19 cellular contexts compared by ENCODE assay signal in genomic region chr1:219459321-219460105, GRCh38.
A peak's percentile ranks its signal among the peaks of the same experiment; 100 is the strongest.
DNase-seq lines count a peak whose midpoint lies in the region; ATAC-seq and TF ChIP-seq lines count a peak whose summit lies in the region.
"Had no signal": no experiment of that assay in that cellular context is flagged by ENCODE, and none has a peak within 500 bp of the region (broad histone marks: within the 10 kb centered on the region; RNA-seq: fewer than 3 reads in every experiment).

No MANE protein-coding gene starts in this region.

- no peak overlapping the region for H3K27ac Mint-ChIP-seq in natural killer cell treated with Interleukin-12 subunit alpha and Interleukin-12 subunit beta and Interleukin-15 and Interleukin-18, amount 100 ng/mL, for 72 hours

- H3K36me3 Mint-ChIP-seq in natural killer cell treated with Interleukin-12 subunit alpha and Interleukin-12 subunit beta and Interleukin-15 and Interleukin-18, amount 100 ng/mL, for 72 hours: no peaks in the 10 kb centered on the region
- H3K36me3 Mint-ChIP-seq: naive B cell had no signal

- WGBS in heart right ventricle, 2 donors: 56 to 57% methylated on average over 5 of the region's 5 CpGs
- WGBS in right cardiac atrium: 53% methylated on average over 5 of the region's 5 CpGs
- WGBS in esophagus, 2 donors: 68 to 79% methylated on average over 5 of the region's 5 CpGs

- ATAC-seq in heart right ventricle (peak in 5 of 8 donors; percentile 16 to 33 (median 25)), right cardiac atrium (no peak), GM19328 (IDR thresholded peaks at IDR 0.05; ENCODE audit: unreplicated experiment) (no peak)
- no peak for ATAC-seq in natural killer cell treated with Interleukin-12 subunit alpha and Interleukin-12 subunit beta and Interleukin-15 and Interleukin-18, amount 100 ng/mL, for 72 hours

- H3K27me3 Mint-ChIP-seq in natural killer cell treated with Interleukin-12 subunit alpha and Interleukin-12 subunit beta and Interleukin-15 and Interleukin-18, amount 100 ng/mL, for 72 hours: no peaks in the 10 kb centered on the region
- H3K27me3 Mint-ChIP-seq: naive B cell had no signal

- intact Hi-C loops in heart right ventricle (cut with DNase I): no loop called here
- intact Hi-C loops in right cardiac atrium (cut with DNase I): no loop called here

- H3K27me3 ChIP-seq in heart right ventricle (no peaks in the 10 kb centered on the region), right cardiac atrium (ENCODE audit: control insufficient read depth, insufficient read depth) (no peaks in the 10 kb centered on the region), esophagus (ENCODE audit: control insufficient read depth in 1 of 2, insufficient read depth in 2 of 2, low read length in 2 of 2) (no peaks in the 10 kb centered on the region), neutrophil (no peaks in the 10 kb centered on the region)
- H3K27me3 ChIP-seq: ascending aorta, esophagus squamous epithelium, Peyer's patch, tibial nerve had no signal

- H3K36me3 ChIP-seq in heart right ventricle (no peaks in the 10 kb centered on the region), esophagus (ENCODE audit: control insufficient read depth in 2 of 2, insufficient read depth in 2 of 2, low read length in 1 of 2) (no peaks in the 10 kb centered on the region), neutrophil (no peaks in the 10 kb centered on the region)
- H3K36me3 ChIP-seq: ascending aorta, esophagus squamous epithelium, Peyer's patch, tibial nerve had no signal

- TF ChIP-seq CTCF in heart right ventricle (IDR thresholded peaks at IDR 0.05) (no peak), neutrophil (IDR thresholded peaks at IDR 0.05) (no peak)

- H3K4me1 ChIP-seq in heart right ventricle (peaks cover 0 to 51% (median 0%) of the 10 kb centered on the region in 9 donors), right cardiac atrium (ENCODE audit: control insufficient read depth, insufficient read depth, low read length) (no peaks in the 10 kb centered on the region), esophagus (ENCODE audit: control insufficient read depth in 2 of 2, insufficient read depth in 2 of 2, low read length in 1 of 2) (peaks cover 0 to 2% of the 10 kb centered on the region in 2 donors), neutrophil (ENCODE audit: control insufficient read depth in 1 of 2, insufficient read depth in 1 of 2, low read depth in 1 of 2, low read length in 1 of 2) (peaks cover 19 to 24% of the 10 kb centered on the region in 2 experiments)
- H3K4me1 ChIP-seq: ascending aorta, Peyer's patch, tibial nerve had no signal

- no peaks in the 10 kb centered on the region for H3K4me1 Mint-ChIP-seq in natural killer cell treated with Interleukin-12 subunit alpha and Interleukin-12 subunit beta and Interleukin-15 and Interleukin-18, amount 100 ng/mL, for 72 hours (ENCODE audit: low read depth in 2 of 2)

- no peak for DNase-seq in heart right ventricle
- no peak for DNase-seq in right cardiac atrium
- no peak for DNase-seq in natural killer cell treated with Interleukin-12 subunit alpha and Interleukin-12 subunit beta and Interleukin-15 and Interleukin-18, amount 100 ng/mL, for 72 hours (ENCODE audit: low spot score)
- no peak for DNase-seq in NCI-H2196 (lab: John Stamatoyannopoulos, UW; ENCODE audit: unreplicated experiment)
- DNase-seq in DMS53 (lab: John Stamatoyannopoulos, UW): no peak
- DNase-seq: activated CD4-positive, CD25-positive, alpha-beta regulatory T cell treated with anti-CD3 and anti-CD28 coated beads, Interleukin-2, amount 50 U/mL, for 72 hours; activated gamma-delta T cell; Calu3; esophagus squamous epithelium; left cardiac atrium; naive B cell; NCI-H1694 treated with DMSO at 0.1 percent for 48 hours; NCI-H526 treated with DMSO at 0.1 percent for 48 hours; Peyer's patch had no signal

- no peak overlapping the region for H3K4me3 Mint-ChIP-seq in natural killer cell treated with Interleukin-12 subunit alpha and Interleukin-12 subunit beta and Interleukin-15 and Interleukin-18, amount 100 ng/mL, for 72 hours

- H3K4me3 ChIP-seq in heart right ventricle: no peak overlapping the region
- no peak overlapping the region for H3K4me3 ChIP-seq in right cardiac atrium (ENCODE audit: low read length)
- H3K4me3 ChIP-seq in esophagus (ENCODE audit: low read depth in 1 of 2, low read length in 2 of 2): no peak overlapping the region
- H3K4me3 ChIP-seq in neutrophil (ENCODE audit: low read depth in 1 of 2, low read length in 1 of 2): no peak overlapping the region
- H3K4me3 ChIP-seq: ascending aorta, esophagus squamous epithelium, Peyer's patch, tibial nerve had no signal

- peak overlapping the region in 1 of 10 donors; percentile 89 for H3K27ac ChIP-seq in heart right ventricle
- no peak overlapping the region for H3K27ac ChIP-seq in right cardiac atrium (ENCODE audit: low read length)
- peak overlapping the region; percentile 18 to 26 for H3K27ac ChIP-seq in esophagus (ENCODE audit: low read depth in 2 of 2, low read length in 1 of 2)
- H3K27ac ChIP-seq in neutrophil: peak overlapping the region; percentile 73
- H3K27ac ChIP-seq: ascending aorta, Peyer's patch had no signal

- H3K9me3 Mint-ChIP-seq in natural killer cell treated with Interleukin-12 subunit alpha and Interleukin-12 subunit beta and Interleukin-15 and Interleukin-18, amount 100 ng/mL, for 72 hours: peaks cover 3% of the 10 kb centered on the region

- H3K9me3 ChIP-seq in heart right ventricle (no peaks in the 10 kb centered on the region), right cardiac atrium (ENCODE audit: control insufficient read depth, low read length) (no peaks in the 10 kb centered on the region), esophagus (ENCODE audit: control insufficient read depth in 2 of 2, insufficient read depth in 1 of 2, low read depth in 1 of 2, low read length in 1 of 2) (no peaks in the 10 kb centered on the region), neutrophil (no peaks in the 10 kb centered on the region)
- H3K9me3 ChIP-seq: esophagus squamous epithelium, Peyer's patch, tibial nerve had no signal

Comparison
In these comparisons a context has a peak if more than half of its experiments do, and no peak if none do; other contexts are left out.
1. ATAC-seq: peak in heart right ventricle (5 of 8); none in right cardiac atrium (0 of 2), natural killer cell treated with Interleukin-12 subunit alpha and Interleukin-12 subunit beta and Interleukin-15 and Interleukin-18, amount 100 ng/mL, for 72 hours (0 of 2) and GM19328 (single experiment).